In genomic region chr1:244296010-244296409, GRCh38 we compare ENCODE assay signal across 23 cellular contexts.
"Had no signal": no experiment of that assay in that cellular context is flagged by ENCODE, and none has a peak within 500 bp of the region (broad histone marks: within the 10 kb centered on the region; RNA-seq: fewer than 3 reads in every experiment).

No MANE protein-coding gene starts in this region.

- H3K27me3 Mint-ChIP-seq: activated naive CD8-positive, alpha-beta T cell had no signal

- H3K4me3 Mint-ChIP-seq: activated CD4-positive, alpha-beta T cell treated with anti-CD3 and anti-CD28 coated beads, Interleukin-2, amount 10 ng/mL, durations not matched to agents 24 days and 14 days; activated CD8-positive, alpha-beta T cell treated with anti-CD3 and anti-CD28 coated beads, Interleukin-2, amount 10 ng/mL, durations not matched to agents 7 days and 5 days; activated naive CD8-positive, alpha-beta T cell; naive B cell had no signal

- DNase-seq: activated CD4-positive, alpha-beta T cell treated with anti-CD3 and anti-CD28 coated beads, Interleukin-2, amount 10 ng/mL, durations not matched to agents 24 days and 14 days; activated CD4-positive, CD25-positive, alpha-beta regulatory T cell; activated CD8-positive, alpha-beta memory T cell treated with anti-CD3 and anti-CD28 coated beads, Interleukin-2, amount 50 U/mL, for 4 hours; activated CD8-positive, alpha-beta T cell treated with anti-CD3 and anti-CD28 coated beads, Interleukin-2, amount 10 ng/mL, durations not matched to agents 7 days and 5 days; activated gamma-delta T cell treated with Interleukin-2 at 50 U/mL for 16 hours; amniotic stem cell; central memory CD4-positive, alpha-beta T cell; effector memory CD4-positive, alpha-beta T cell; heart right ventricle; naive B cell; stimulated activated CD4-positive, alpha-beta T cell treated with anti-CD3 and anti-CD28 coated beads, Interleukin-4, amount 100 ng/mL, for 24 hours; stimulated activated CD8-positive, alpha-beta memory T cell treated with anti-CD3 and anti-CD28 coated beads, Interleukin-4, amount 100 ng/mL, for 48 hours; stimulated activated naive CD4-positive, alpha-beta T cell treated with Interleukin-2 at 50 U/mL for 16 hours; transverse colon had no signal

- H3K27me3 ChIP-seq: gastroesophageal sphincter, right atrium auricular region, transverse colon, vagina had no signal

- H3K4me3 ChIP-seq: coronary artery, gastroesophageal sphincter, heart right ventricle, lung, right atrium auricular region, skin epidermis, transverse colon, vagina had no signal

- H3K27ac ChIP-seq: coronary artery, gastroesophageal sphincter, right atrium auricular region, skin epidermis, transverse colon, vagina had no signal

- H3K4me1 ChIP-seq: right atrium auricular region had no signal

- H3K27ac Mint-ChIP-seq: activated CD4-positive, alpha-beta T cell treated with anti-CD3 and anti-CD28 coated beads, Interleukin-2, amount 10 ng/mL, durations not matched to agents 24 days and 14 days; activated CD8-positive, alpha-beta T cell treated with anti-CD3 and anti-CD28 coated beads, Interleukin-2, amount 10 ng/mL, durations not matched to agents 7 days and 5 days; activated naive CD8-positive, alpha-beta T cell had no signal

- H3K9me3 Mint-ChIP-seq: activated CD4-positive, alpha-beta T cell treated with anti-CD3 and anti-CD28 coated beads, Interleukin-2, amount 10 ng/mL, durations not matched to agents 24 days and 14 days; naive B cell had no signal

- H3K9me3 ChIP-seq: gastroesophageal sphincter, heart right ventricle, right atrium auricular region, transverse colon, vagina had no signal

- H3K36me3 Mint-ChIP-seq: activated naive CD8-positive, alpha-beta T cell; naive B cell had no signal

- H3K36me3 ChIP-seq: gastroesophageal sphincter, heart right ventricle, right atrium auricular region, transverse colon, vagina had no signal

- ATAC-seq: activated CD8-positive, alpha-beta T cell treated with anti-CD3 and anti-CD28 coated beads, Interleukin-2, amount 10 ng/mL, durations not matched to agents 7 days and 5 days; gastroesophageal sphincter; heart right ventricle had no signal

- FAIRE-seq: islet of Langerhans, TTC549 had no signal
